Comparison of ENCODE assay signal across 8 cellular contexts in the genomic region with DNA sequence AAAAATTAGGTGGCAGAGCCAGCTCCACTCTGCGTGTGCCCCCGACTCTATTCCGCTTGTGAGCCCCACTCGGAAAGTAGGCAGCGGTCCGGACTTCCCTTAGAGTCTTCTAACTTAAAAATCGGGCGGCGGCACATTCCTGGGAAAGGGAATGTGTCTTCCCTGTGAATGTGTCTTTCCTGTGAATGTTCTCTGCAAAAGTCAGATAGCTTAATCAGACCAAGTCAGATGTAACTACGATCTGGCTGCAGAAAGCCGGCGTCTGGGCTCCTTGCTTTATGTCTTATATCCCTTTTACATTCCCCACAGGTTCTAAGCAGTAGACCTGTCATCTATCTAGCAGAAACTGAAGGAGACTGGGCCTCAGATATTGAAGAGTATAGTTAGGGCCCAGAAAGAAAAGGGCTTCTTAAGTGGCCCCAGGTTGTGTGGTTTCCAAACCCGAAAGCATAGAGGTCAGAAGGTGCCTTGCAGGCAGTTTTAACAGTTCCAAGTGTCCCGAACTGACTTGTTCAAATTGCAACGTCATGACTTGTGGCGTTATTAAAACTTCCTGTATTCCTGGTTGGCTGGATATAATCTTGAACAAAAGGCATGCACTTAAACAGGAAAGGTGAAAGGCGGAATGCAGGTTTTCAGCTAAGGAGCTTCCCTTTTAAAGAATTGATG. TPM values are rescaled to one million over a fixed set of nuclear protein-coding genes. Genes with fewer than 3 reads are reported as not detected.
A peak's percentile ranks its signal among the peaks of the same experiment; 100 is the strongest.
DNase-seq lines count a peak whose midpoint lies in the region; ATAC-seq, FAIRE-seq and TF ChIP-seq lines count a peak whose summit lies in the region.

No MANE protein-coding gene starts in this region.

- FAIRE-seq in HepG2 (lab: Jason Lieb, UNC) = no peak

- CTCF ChIA-PET in HepG2 (lab: Yijun Ruan, JAX; ENCODE audit: low intra/inter-chr PET ratio, low total read pairs) = no interaction called here

- H3K9me3 ChIP-seq in SJCRH30 (replicated peaks) (no peaks in the 10 kb centered on the region), colonic mucosa (no peaks in the 10 kb centered on the region), HepG2 (ENCODE audit: low read length) (no peaks in the 10 kb centered on the region)

- H3K36me3 ChIP-seq in SJCRH30 (no peaks in the 10 kb centered on the region), colonic mucosa (no peaks in the 10 kb centered on the region), HepG2 (replicated peaks in 1 of 2; ENCODE audit: control insufficient read depth in 1 of 2, insufficient read depth in 2 of 2, low read length in 2 of 2) (peaks cover 0 to 5% of the 10 kb centered on the region in 2 experiments; a peak in 1 of 5 replicates)

- peak in 1 of 2 experiments; percentile 68; a peak in 2 of 4 replicates for TF ChIP-seq POLR2A in HepG2 (IDR thresholded peaks at IDR 0.05; ENCODE audit: insufficient read depth in 1 of 2, low read depth in 2 of 2, low read length in 2 of 2)

- H3K4me1 ChIP-seq in SJCRH30 (no peaks in the 10 kb centered on the region), colonic mucosa (no peaks in the 10 kb centered on the region), HepG2 (ENCODE audit: insufficient read depth, low read length) (peaks cover 67% of the 10 kb centered on the region)

- ATAC-seq in HG03097 (IDR thresholded peaks at IDR 0.05; ENCODE audit: low FRiP score, unreplicated experiment) (peak; percentile 6), HepG2 (peak; percentile 47)

- POLR2A ChIA-PET in HepG2 (lab: Yijun Ruan, JAX) = interaction anchor here (0.8 to 6.2 kb wide), 16 partner anchors 9 to 195 kb away, joined by 3 to 37 read pairs (median 10); no protein-coding TSS in a partner anchor

- no peaks in the 10 kb centered on the region for H4K20me1 ChIP-seq in HepG2 (ENCODE audit: insufficient read depth, low read length)

- H3K4me2 ChIP-seq in HepG2 (ENCODE audit: low read depth, low read length) = peak overlapping the region; percentile 67

- H3K27me3 ChIP-seq in SJCRH30 (no peaks in the 10 kb centered on the region), colonic mucosa (no peaks in the 10 kb centered on the region), HepG2 (ENCODE audit: control insufficient read depth in 1 of 2, insufficient read depth in 2 of 2, low read length in 2 of 2) (no peaks in the 10 kb centered on the region; a peak in 1 of 5 replicates)

- in situ Hi-C loops in G401 (cut with HindIII; ENCODE audit: low sequenced_read_pairs) (no loop called here), HepG2 (cut with HindIII; ENCODE audit: extremely low pct_ligation_motif_present, low pct_unique_long_range_greater_than_20kb) (no loop called here)

- under 1% methylated on average over 17 of the region's 17 CpGs for WGBS in HepG2 (ENCODE audit: low lambda C conversion rate)

- H2AFZ ChIP-seq in HepG2 (ENCODE audit: low read length) = peak overlapping the region; percentile 34

- H3K27ac ChIP-seq in SJCRH30 = peak overlapping the region; percentile 98
- H3K27ac ChIP-seq in colonic mucosa = peak overlapping the region; percentile 98
- H3K27ac ChIP-seq in HepG2 (ENCODE audit: extremely low read length, insufficient read depth, low read length) = peak overlapping the region; percentile 99

- TF ChIP-seq EP300 in HepG2 (IDR thresholded peaks at IDR 0.05; ENCODE audit: low read depth in 2 of 2, low read length in 2 of 2) (no peak), HepG2 (CRISPR knock-in tag; IDR thresholded peaks at IDR 0.05; ENCODE audit: borderline replicate concordance) (no peak)

- TF ChIP-seq CTCF in colonic mucosa (IDR thresholded peaks at IDR 0.05) = no peak
- TF ChIP-seq CTCF in HepG2 (CRISPR knock-in tag; IDR thresholded peaks at IDR 0.05) = no peak

- intact Hi-C loops in colonic mucosa (cut with DNase I) = no loop called here
- intact Hi-C loops in HepG2 (cut with micrococcal nuclease; ENCODE audit: unreplicated experiment) = loop anchor here (2.0 to 5.0 kb wide), 2 partner anchors 37 to 319 kb away; a partner anchor contains a TSS

- peaks cover 46% of the 10 kb centered on the region for H3K79me2 ChIP-seq in HepG2 (ENCODE audit: insufficient read depth, low read length)

- BruUV-seq in HepG2 (replicated peaks; lab: Mats Ljungman, UMichigan) = no TSS peak

- peak overlapping the region; percentile 79 to 95 for H3K9ac ChIP-seq in colonic mucosa (ENCODE audit: low read depth in 2 of 2, low read length in 2 of 2)
- H3K9ac ChIP-seq in HepG2 (ENCODE audit: insufficient read depth, low read depth, low read length) = peak overlapping the region; percentile 92

- H3K4me3 ChIP-seq in SJCRH30 = peak overlapping the region; percentile 92
- H3K4me3 ChIP-seq in colonic mucosa = peak overlapping the region; percentile 66
- H3K4me3 ChIP-seq in HepG2 (replicated peaks in 1 of 3; ENCODE audit: insufficient read depth in 1 of 3, low read depth in 2 of 3, low read length in 3 of 3) = peak overlapping the region; percentile 82 to 100 (median 99)

- DNase-seq in A172 (ENCODE audit: low spot score) (peak; percentile 60), G401 (ENCODE audit: low spot score) (peak; percentile 54), SJCRH30 (peak; percentile 10 to 31), colonic mucosa (peak; percentile 51), HepG2 (ENCODE audit: low spot score) (peak; percentile 68), stromal cell of bone marrow (ENCODE audit: low read depth) (peak; percentile 36), NCI-H524 treated with DMSO at 0.1 percent for 48 hours (lab: John Stamatoyannopoulos, UW) (no peak)

- no peak for TF ChIP-seq RAD21 in HepG2 (CRISPR knock-in tag; IDR thresholded peaks at IDR 0.05)

RNA-seq across cellular contexts. Expression of a gene that starts 0.6 kb away (rescaled TPM):
- total RNA-seq in A172 (2014; rRNA removed; shearing (Covaris generic)) = 59.6 and 62.2 TPM in 2 replicates
- 34.3 and 48.7 TPM in 2 replicates for total RNA-seq in G401 (2014; rRNA removed; shearing (Covaris generic))
- total RNA-seq in SJCRH30 (2014; rRNA removed; shearing (Covaris generic)) = 27.9 and 35.6 TPM in 2 replicates
- total RNA-seq in colonic mucosa (10 to 100 TPM; 74.9 to 80.6 TPM), HepG2 (2016; rRNA removed; fragmentation: Illumina TruSeq; extraction: Trizol) (66.0 and 95.1 TPM in 2 replicates)
- total RNA-seq in HepG2 (2016; cell fraction: cytosol; rRNA removed; fragmentation: Illumina TruSeq; extraction: Trizol; ENCODE audit: low read depth) = 200 and 220 TPM in 2 replicates
- total RNA-seq in HepG2 (2016; cell fraction: insoluble cytoplasmic fraction; rRNA removed; fragmentation: Illumina TruSeq; extraction: Trizol) = 58.0 and 93.2 TPM in 2 replicates
- 88.4 and 98.7 TPM in 2 replicates for total RNA-seq in HepG2 (2016; cell fraction: membrane; rRNA removed; fragmentation: Illumina TruSeq; extraction: Trizol)
- total RNA-seq in HepG2 (2016; cell fraction: nucleus; rRNA removed; fragmentation: Illumina TruSeq; extraction: Trizol) = 84.8 and 101 TPM in 2 replicates
- polyA plus RNA-seq in HepG2 (2011; rRNA removed) = 62.4 and 80.8 TPM in 2 replicates
- 25.3 and 40.2 TPM in 2 replicates for polyA plus RNA-seq in HepG2 (2011; cell fraction: cytosol; rRNA removed)
- 78.9 and 86.4 TPM in 2 replicates for polyA plus RNA-seq in HepG2 (2011; cell fraction: nucleus; rRNA removed)
- polyA plus RNA-seq in HepG2 (2012) = 46.4 and 75.5 TPM in 2 replicates
- 9.5 and 12.2 TPM in 2 replicates for polyA plus RNA-seq in HepG2 (2016; cell fraction: cytosol; fragmentation: Illumina TruSeq; extraction: Trizol; ENCODE audit: low read depth)
- polyA plus RNA-seq in HepG2 (2016; cell fraction: insoluble cytoplasmic fraction; fragmentation: Illumina TruSeq; extraction: Trizol; ENCODE audit: low read depth) = 93.2 and 94.4 TPM in 2 replicates
- 31.8 and 34.3 TPM in 2 replicates for polyA plus RNA-seq in HepG2 (2016; cell fraction: membrane; fragmentation: Illumina TruSeq; extraction: Trizol; ENCODE audit: low read depth)
- 81.2 and 89.2 TPM in 2 replicates for polyA plus RNA-seq in HepG2 (2016; cell fraction: nucleus; fragmentation: Illumina TruSeq; extraction: Trizol; ENCODE audit: insufficient read depth, low read depth)
- 88.9 and 99.3 TPM in 2 replicates for polyA minus RNA-seq in HepG2 (2011; rRNA and poly(A)+ RNA removed; ENCODE audit: low replicate concordance)
- 53.6 and 56.7 TPM in 2 replicates for polyA minus RNA-seq in HepG2 (2011; cell fraction: cytosol; rRNA and poly(A)+ RNA removed)
- polyA minus RNA-seq in HepG2 (2011; cell fraction: nucleus; rRNA and poly(A)+ RNA removed) = 321 and 334 TPM in 2 replicates

RNA-seq across cellular contexts. Expression of a gene that starts 0.9 kb away (rescaled TPM):
- 68.9 and 73.8 TPM in 2 replicates for total RNA-seq in A172 (2014; rRNA removed; shearing (Covaris generic))
- total RNA-seq in G401 (2014; rRNA removed; shearing (Covaris generic)) = 37.9 and 47.3 TPM in 2 replicates
- 27.5 and 28.3 TPM in 2 replicates for total RNA-seq in SJCRH30 (2014; rRNA removed; shearing (Covaris generic))
- total RNA-seq in colonic mucosa (10 to 100 TPM; 45.9 to 92.0 TPM), HepG2 (2016; rRNA removed; fragmentation: Illumina TruSeq; extraction: Trizol) (43.7 and 74.5 TPM in 2 replicates)
- total RNA-seq in HepG2 (2016; cell fraction: cytosol; rRNA removed; fragmentation: Illumina TruSeq; extraction: Trizol; ENCODE audit: low read depth) = 10.6 and 11.3 TPM in 2 replicates
- total RNA-seq in HepG2 (2016; cell fraction: insoluble cytoplasmic fraction; rRNA removed; fragmentation: Illumina TruSeq; extraction: Trizol) = 41.6 and 78.2 TPM in 2 replicates
- 28.3 and 33.2 TPM in 2 replicates for total RNA-seq in HepG2 (2016; cell fraction: membrane; rRNA removed; fragmentation: Illumina TruSeq; extraction: Trizol)
- 99.8 and 112 TPM in 2 replicates for total RNA-seq in HepG2 (2016; cell fraction: nucleus; rRNA removed; fragmentation: Illumina TruSeq; extraction: Trizol)
- 129 and 150 TPM in 2 replicates for polyA plus RNA-seq in HepG2 (2011; rRNA removed)
- polyA plus RNA-seq in HepG2 (2011; cell fraction: cytosol; rRNA removed) = 61.2 and 97.7 TPM in 2 replicates
- 18.9 and 25.5 TPM in 2 replicates for polyA plus RNA-seq in HepG2 (2011; cell fraction: nucleus; rRNA removed)
- 74.2 and 93.9 TPM in 2 replicates for polyA plus RNA-seq in HepG2 (2012)
- 14.2 and 16.6 TPM in 2 replicates for polyA plus RNA-seq in HepG2 (2016; cell fraction: cytosol; fragmentation: Illumina TruSeq; extraction: Trizol; ENCODE audit: low read depth)
- 46.8 and 47.5 TPM in 2 replicates for polyA plus RNA-seq in HepG2 (2016; cell fraction: insoluble cytoplasmic fraction; fragmentation: Illumina TruSeq; extraction: Trizol; ENCODE audit: low read depth)
- polyA plus RNA-seq in HepG2 (2016; cell fraction: membrane; fragmentation: Illumina TruSeq; extraction: Trizol; ENCODE audit: low read depth) = 26.3 and 29.6 TPM in 2 replicates
- polyA plus RNA-seq in HepG2 (2016; cell fraction: nucleus; fragmentation: Illumina TruSeq; extraction: Trizol; ENCODE audit: insufficient read depth, low read depth) = 109 and 116 TPM in 2 replicates
- 21.2 and 34.6 TPM in 2 replicates for polyA minus RNA-seq in HepG2 (2011; rRNA and poly(A)+ RNA removed; ENCODE audit: low replicate concordance)
- polyA minus RNA-seq in HepG2 (2011; cell fraction: cytosol; rRNA and poly(A)+ RNA removed) = 38.5 and 42.1 TPM in 2 replicates
- 93.2 and 115 TPM in 2 replicates for polyA minus RNA-seq in HepG2 (2011; cell fraction: nucleus; rRNA and poly(A)+ RNA removed)
